ENCODE assay signal across 1 cellular context in the genomic region with DNA sequence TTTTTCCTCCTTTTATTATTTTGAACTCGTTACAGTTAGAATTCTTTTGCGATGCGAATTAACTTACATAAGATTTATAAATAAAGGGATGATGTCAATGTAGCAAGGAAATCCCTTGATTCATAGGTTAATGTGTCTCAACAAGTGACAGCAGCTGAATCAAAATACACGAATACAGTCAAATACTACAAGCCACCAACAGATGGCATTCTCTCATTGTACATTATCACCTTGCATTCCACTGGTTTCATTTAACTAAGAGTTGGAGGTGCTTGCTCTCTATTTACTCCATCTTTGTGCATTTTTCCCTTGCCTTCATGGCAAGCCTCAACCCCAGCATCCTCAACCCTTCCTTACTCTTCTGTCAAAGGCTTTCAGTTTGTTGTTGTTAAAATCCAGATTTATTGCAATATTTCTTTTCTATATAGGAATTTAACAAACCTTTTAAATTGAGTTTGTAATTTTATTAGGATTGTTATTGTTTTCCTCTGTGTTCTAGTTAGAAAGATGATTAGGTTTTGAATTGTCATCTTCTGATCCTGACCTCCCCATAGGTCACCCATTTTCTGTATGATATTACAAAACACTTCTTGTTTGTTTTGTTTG.
TF ChIP-seq lines count a peak whose summit lies in the region.

No MANE protein-coding gene starts in this region.

TF ChIP-seq in K562, 482 proteins besides CTCF, POLR2A, EP300 and RAD21 (continued from another document):
- TF ChIP-seq TEAD4 (IDR thresholded peaks at IDR 0.05; ENCODE audit: low read length) (0 out of 2 replicates have a peak, but pooled peaks have one; percentile 37), TEAD4 (CRISPR knock-in tag; IDR thresholded peaks at IDR 0.05; ENCODE audit: borderline replicate concordance) (no peak), NELFE (IDR thresholded peaks at IDR 0.05; ENCODE audit: insufficient read depth, insufficient read length) (no peak), PYGO2 (tag; IDR thresholded peaks at IDR 0.05) (no peak), ZFX (CRISPR knock-in tag; IDR thresholded peaks at IDR 0.05) (no peak), EGR1 (conservative IDR thresholded peaks at IDR 0.05) (no peak), JUND (IDR thresholded peaks at IDR 0.05; ENCODE audit: borderline replicate concordance, low read depth, low read length) (peak; percentile 10; the same call in 1 of the 2 replicates), JUND (tag; IDR thresholded peaks at IDR 0.05; ENCODE audit: borderline replicate concordance, low read depth, low read length) (no peak), TEAD1 (CRISPR knock-in tag; IDR thresholded peaks at IDR 0.05) (peak in 1 of 2 experiments; percentile 70; a peak in 1 of 4 replicates)
- TF ChIP-seq, protein P1, sequence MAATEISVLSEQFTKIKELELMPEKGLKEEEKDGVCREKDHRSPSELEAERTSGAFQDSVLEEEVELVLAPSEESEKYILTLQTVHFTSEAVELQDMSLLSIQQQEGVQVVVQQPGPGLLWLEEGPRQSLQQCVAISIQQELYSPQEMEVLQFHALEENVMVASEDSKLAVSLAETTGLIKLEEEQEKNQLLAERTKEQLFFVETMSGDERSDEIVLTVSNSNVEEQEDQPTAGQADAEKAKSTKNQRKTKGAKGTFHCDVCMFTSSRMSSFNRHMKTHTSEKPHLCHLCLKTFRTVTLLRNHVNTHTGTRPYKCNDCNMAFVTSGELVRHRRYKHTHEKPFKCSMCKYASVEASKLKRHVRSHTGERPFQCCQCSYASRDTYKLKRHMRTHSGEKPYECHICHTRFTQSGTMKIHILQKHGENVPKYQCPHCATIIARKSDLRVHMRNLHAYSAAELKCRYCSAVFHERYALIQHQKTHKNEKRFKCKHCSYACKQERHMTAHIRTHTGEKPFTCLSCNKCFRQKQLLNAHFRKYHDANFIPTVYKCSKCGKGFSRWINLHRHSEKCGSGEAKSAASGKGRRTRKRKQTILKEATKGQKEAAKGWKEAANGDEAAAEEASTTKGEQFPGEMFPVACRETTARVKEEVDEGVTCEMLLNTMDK (IDR thresholded peaks at IDR 0.05; ENCODE audit: borderline replicate concordance, insufficient read depth, low read depth, low read length, poor library complexity, severe bottlenecking), result no peak
- TF ChIP-seq, protein P2, sequence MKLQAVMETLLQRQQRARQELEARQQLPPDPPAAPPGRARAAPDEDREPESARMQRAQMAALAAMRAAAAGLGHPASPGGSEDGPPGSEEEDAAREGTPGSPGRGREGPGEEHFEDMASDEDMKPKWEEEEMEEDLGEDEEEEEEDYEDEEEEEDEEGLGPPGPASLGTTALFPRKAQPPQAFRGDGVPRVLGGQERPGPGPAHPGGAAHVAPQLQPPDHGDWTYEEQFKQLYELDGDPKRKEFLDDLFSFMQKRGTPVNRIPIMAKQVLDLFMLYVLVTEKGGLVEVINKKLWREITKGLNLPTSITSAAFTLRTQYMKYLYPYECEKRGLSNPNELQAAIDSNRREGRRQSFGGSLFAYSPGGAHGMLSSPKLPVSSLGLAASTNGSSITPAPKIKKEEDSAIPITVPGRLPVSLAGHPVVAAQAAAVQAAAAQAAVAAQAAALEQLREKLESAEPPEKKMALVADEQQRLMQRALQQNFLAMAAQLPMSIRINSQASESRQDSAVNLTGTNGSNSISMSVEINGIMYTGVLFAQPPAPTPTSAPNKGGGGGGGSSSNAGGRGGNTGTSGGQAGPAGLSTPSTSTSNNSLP (IDR thresholded peaks at IDR 0.05; ENCODE audit: borderline replicate concordance, low read depth, low read length), result 0 out of 2 replicates have a peak, but pooled peaks have one; percentile 56
TF ChIP-seq in K562: peak in this region for 7.
